28 cellular contexts compared by ENCODE assay signal in the genomic region with DNA sequence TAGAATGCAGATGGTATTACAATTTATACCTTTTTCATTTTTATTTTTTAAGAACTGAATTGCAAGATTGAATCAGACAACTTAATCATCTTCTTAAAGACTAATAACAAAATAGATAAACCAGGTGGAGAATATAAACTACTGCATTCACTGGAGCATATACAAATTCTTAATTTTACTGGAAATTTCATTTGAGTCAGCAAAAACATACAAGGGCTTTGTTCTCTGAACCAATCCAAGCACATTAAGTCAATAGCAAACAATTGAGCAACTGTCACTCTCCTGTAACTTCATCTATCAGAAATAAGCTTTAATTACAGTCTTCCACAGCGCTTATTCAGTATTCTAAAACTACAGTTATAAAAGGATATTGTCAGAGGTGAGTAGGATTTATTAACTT.
"Had no signal": no experiment of that assay in that cellular context is flagged by ENCODE, and none has a peak within 500 bp of the region (broad histone marks: within the 10 kb centered on the region; RNA-seq: fewer than 3 reads in every experiment).

No MANE protein-coding gene starts in this region.

- FAIRE-seq: colon, endometrium, keratinocyte had no signal

- DNase-seq: activated CD4-positive, alpha-beta memory T cell treated with anti-CD3 and anti-CD28 coated beads for 36 hours; activated CD4-positive, alpha-beta T cell treated with anti-CD3 and anti-CD28 coated beads for 48 hours; activated CD8-positive, alpha-beta memory T cell treated with anti-CD3 and anti-CD28 coated beads, Interleukin-2, amount 50 U/mL, for 4 hours; activated effector memory CD4-positive, alpha-beta T cell treated with anti-CD3 and anti-CD28 coated beads, Interleukin-2, amount 50 U/mL, for 16 hours; activated naive CD4-positive, alpha-beta T cell treated with anti-CD3 and anti-CD28 coated beads for 36 hours; activated naive CD8-positive, alpha-beta T cell treated with anti-CD3 and anti-CD28 coated beads for 36 hours; activated T-cell treated with anti-CD3 and anti-CD28 coated beads, Interleukin-2, amount 50 U/mL, for 1 hour; adrenal gland; aorta; body of pancreas; dermis blood vessel endothelial cell; effector CD8-positive, alpha-beta T cell; esophagus squamous epithelium; foreskin melanocyte; glutamatergic neuron; left cardiac atrium; left ventricle myocardium superior; mucosa of descending colon; right cardiac atrium; spleen; stimulated activated naive CD4-positive, alpha-beta T cell treated with Interleukin-2 at 50 U/mL for 16 hours; T1000; testis; transverse colon; WERI-Rb-1 had no signal
